1 cellular context compared by ENCODE assay signal in genomic region chr6:134174790-134175531, GRCh38.
A peak's percentile ranks its signal among the peaks of the same experiment; 100 is the strongest.
TF ChIP-seq lines count a peak whose summit lies in the region.

No MANE protein-coding gene starts in this region.

TF ChIP-seq in K562, 482 proteins besides CTCF, POLR2A, EP300 and RAD21 (continued from another document and continues in another):
- no peak for TF ChIP-seq AFF1 (IDR thresholded peaks at IDR 0.05; ENCODE audit: low read depth in 1 of 2, partially characterized antibody in 2 of 2)
- peak; percentile 47; the same call in 1 of the 2 replicates for TF ChIP-seq NFRKB (IDR thresholded peaks at IDR 0.05; ENCODE audit: low read depth)
- no peak for TF ChIP-seq ZC3H4 (CRISPR knock-in tag; IDR thresholded peaks at IDR 0.05; ENCODE audit: borderline replicate concordance)
- no peak for TF ChIP-seq RBM14 (IDR thresholded peaks at IDR 0.05; ENCODE audit: borderline replicate concordance, insufficient read depth, low read depth, low read length)
- no peak for TF ChIP-seq HMG20B (CRISPR knock-in tag; IDR thresholded peaks at IDR 0.05)
- no peak for TF ChIP-seq GTF3C2 (IDR thresholded peaks at IDR 0.05; ENCODE audit: borderline replicate concordance, extremely low read depth, insufficient read length)
- TF ChIP-seq CCAR2 (IDR thresholded peaks at IDR 0.05; ENCODE audit: low read depth, low read length), result no peak
- TF ChIP-seq RREB1 (CRISPR knock-in tag; IDR thresholded peaks at IDR 0.05), result 0 out of 2 replicates have a peak, but pooled peaks have one; percentile 47
- peak; percentile 38 for TF ChIP-seq SAP30 (IDR thresholded peaks at IDR 0.05; ENCODE audit: borderline replicate concordance, insufficient read depth, low read depth, low read length, poor library complexity, severe bottlenecking)
- TF ChIP-seq ESRRB (CRISPR knock-in tag; IDR thresholded peaks at IDR 0.05; ENCODE audit: borderline replicate concordance), result no peak
- 0 out of 2 replicates have a peak, but pooled peaks have one; percentile 25 for TF ChIP-seq ETV1 (tag; conservative IDR thresholded peaks at IDR 0.05; ENCODE audit: low read depth)
- no peak for TF ChIP-seq ARID3A (IDR thresholded peaks at IDR 0.05; ENCODE audit: borderline replicate concordance, low read depth, low read length)
- no peak for TF ChIP-seq ZNF507 (tag; conservative IDR thresholded peaks at IDR 0.05)
- no peak for TF ChIP-seq SRSF7 (optimal IDR thresholded peaks at IDR 0.05; ENCODE audit: low read depth, low read length)
- no peak; the same call in 1 of the 2 replicates for TF ChIP-seq NFE2 (IDR thresholded peaks at IDR 0.05; ENCODE audit: low read depth)
- TF ChIP-seq CEBPB (tag; IDR thresholded peaks at IDR 0.05), result no peak
- TF ChIP-seq TCFL5 (CRISPR knock-in tag; conservative IDR thresholded peaks at IDR 0.05), result 0 out of 2 replicates have a peak, but pooled peaks have one; percentile 19
- no peak for TF ChIP-seq TAF15 (IDR thresholded peaks at IDR 0.05; ENCODE audit: low read depth, low read length)
- TF ChIP-seq ZNF41 (CRISPR knock-in tag; conservative IDR thresholded peaks at IDR 0.05), result no peak
- TF ChIP-seq MEF2D (tag; conservative IDR thresholded peaks at IDR 0.05; ENCODE audit: low read depth), result no peak
- 0 out of 2 replicates have a peak, but pooled peaks have one; percentile 13 for TF ChIP-seq NBN (IDR thresholded peaks at IDR 0.05; ENCODE audit: low read depth)
- no peak for TF ChIP-seq ZNF644 (tag; IDR thresholded peaks at IDR 0.05; ENCODE audit: low read depth)
- TF ChIP-seq NFIX (CRISPR knock-in tag; IDR thresholded peaks at IDR 0.05; ENCODE audit: low read depth), result no peak
- peak; percentile 98 for TF ChIP-seq POLR2H (tag; IDR thresholded peaks at IDR 0.05; ENCODE audit: low read depth)
- TF ChIP-seq TEAD2 (tag; IDR thresholded peaks at IDR 0.05), result no peak
- no peak for TF ChIP-seq ZNF561 (CRISPR knock-in tag; conservative IDR thresholded peaks at IDR 0.05)
- TF ChIP-seq SRF (CRISPR knock-in tag; IDR thresholded peaks at IDR 0.05), result no peak; a peak in 1 of 4 replicates
- peak; percentile 99 for TF ChIP-seq CCNT2 (IDR thresholded peaks at IDR 0.05; ENCODE audit: borderline replicate concordance, extremely low read depth, insufficient read length, low read depth, low read length)
- TF ChIP-seq STAT5B (CRISPR knock-in tag; IDR thresholded peaks at IDR 0.05), result no peak
- peak; percentile 35 for TF ChIP-seq CBFA2T3 (IDR thresholded peaks at IDR 0.05)
- TF ChIP-seq RB1 (IDR thresholded peaks at IDR 0.05; ENCODE audit: low read depth), result no peak; the same call in none of the 2 replicates
- TF ChIP-seq SMAD1 (IDR thresholded peaks at IDR 0.05; ENCODE audit: low read depth, low read length, partially characterized antibody), result peak; percentile 58
- no peak for TF ChIP-seq ZNF77 (CRISPR knock-in tag; IDR thresholded peaks at IDR 0.05)
- TF ChIP-seq KLF1 (tag; IDR thresholded peaks at IDR 0.05), result 0 out of 2 replicates have a peak, but pooled peaks have one; percentile 27
- TF ChIP-seq CREM (IDR thresholded peaks at IDR 0.05; ENCODE audit: low read depth), result peak; percentile 33; the same call in 1 of the 2 replicates
- TF ChIP-seq BCLAF1 (IDR thresholded peaks at IDR 0.05; ENCODE audit: borderline replicate concordance in 1 of 2, control insufficient read depth in 1 of 2, low read depth in 2 of 2, low read length in 1 of 2), result no peak
- TF ChIP-seq ZNF655 (CRISPR knock-in tag; IDR thresholded peaks at IDR 0.05), result no peak
- no peak for TF ChIP-seq TCF7L2 (IDR thresholded peaks at IDR 0.05; ENCODE audit: low read depth, low read length)
- peak; percentile 92 for TF ChIP-seq TAF1 (IDR thresholded peaks at IDR 0.05; ENCODE audit: control insufficient read depth, extremely low read depth, insufficient read depth, low read length, severe bottlenecking)
- TF ChIP-seq MAFF (IDR thresholded peaks at IDR 0.05; ENCODE audit: low read length), result no peak
- TF ChIP-seq RBBP5 (IDR thresholded peaks at IDR 0.05; ENCODE audit: borderline replicate concordance, insufficient read depth, low read length, poor library complexity, severe bottlenecking), result peak; percentile 69
- TF ChIP-seq TRIM24 (IDR thresholded peaks at IDR 0.05), result no peak; a peak in 1 of 4 replicates
- no peak for TF ChIP-seq HMBOX1 (IDR thresholded peaks at IDR 0.05)
- no peak for TF ChIP-seq ZNF586 (CRISPR knock-in tag; conservative IDR thresholded peaks at IDR 0.05)
- TF ChIP-seq MXI1 (IDR thresholded peaks at IDR 0.05; ENCODE audit: low read depth, low read length), result no peak
- TF ChIP-seq ZNF124 (CRISPR knock-in tag; IDR thresholded peaks at IDR 0.05), result no peak
